In the genomic region with DNA sequence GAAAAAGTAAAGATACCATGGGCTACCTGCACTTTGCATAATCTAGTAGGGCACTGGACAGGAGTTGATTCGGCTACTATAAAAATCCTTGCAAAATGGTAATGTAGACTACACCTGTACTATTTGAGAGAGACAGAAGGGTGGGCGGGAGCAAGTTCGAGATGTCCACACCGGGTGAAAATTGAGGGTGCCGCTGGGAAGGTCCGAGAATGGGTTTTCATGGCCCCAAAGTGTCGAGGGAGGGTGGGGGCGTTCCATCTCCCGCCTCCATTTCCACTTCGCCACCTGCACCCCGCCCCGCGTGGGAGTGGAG, we compare ENCODE assay signal across 8 cellular contexts. TPM values are rescaled to one million over a fixed set of nuclear protein-coding genes. Genes with fewer than 3 reads are reported as not detected.
A peak's percentile ranks its signal among the peaks of the same experiment; 100 is the strongest.
DNase-seq lines count a peak whose midpoint lies in the region; TF ChIP-seq lines count a peak whose summit lies in the region.

No MANE protein-coding gene starts in this region.

- 0 out of 2 replicates have a peak, but pooled peaks cover 4% of the 10 kb centered on the region for H3K36me3 ChIP-seq in HUES48 (ENCODE audit: control insufficient read depth, insufficient read depth, low read length)

- H3K27me3 Mint-ChIP-seq in brain (no peaks in the 10 kb centered on the region), mesothelial cell of epicardium (ENCODE audit: low read depth) (no peaks in the 10 kb centered on the region)

- H3K27me3 ChIP-seq in HUES48 (ENCODE audit: control insufficient read depth, insufficient read depth, low read length) = no peaks in the 10 kb centered on the region

- TF ChIP-seq CTCF in GM12875 (IDR thresholded peaks at IDR 0.05; ENCODE audit: borderline replicate concordance, insufficient read depth, low read depth, low read length) = no peak
- TF ChIP-seq CTCF in brain (conservative IDR thresholded peaks at IDR 0.05) = no peak
- TF ChIP-seq CTCF in mesothelial cell of epicardium (IDR thresholded peaks at IDR 0.05; ENCODE audit: unreplicated experiment) = no peak

- no peak overlapping the region for H3K27ac ChIP-seq in HUES48 (ENCODE audit: low read depth, low read length)

- H3K4me3 Mint-ChIP-seq in brain = peak overlapping the region; percentile 93 to 99 (median 98)
- peak overlapping the region; percentile 89 for H3K4me3 Mint-ChIP-seq in mesothelial cell of epicardium

- peaks cover 0 to 9% (median 4%) of the 10 kb centered on the region in 5 experiments for H3K9me3 Mint-ChIP-seq in brain
- H3K9me3 Mint-ChIP-seq in mesothelial cell of epicardium = peaks cover 5% of the 10 kb centered on the region

- H3K4me1 Mint-ChIP-seq in brain (peaks cover 23% of the 10 kb centered on the region), mesothelial cell of epicardium (peaks cover 8% of the 10 kb centered on the region)

- H3K36me3 Mint-ChIP-seq in brain = peaks cover 39% of the 10 kb centered on the region
- peaks cover 2% of the 10 kb centered on the region for H3K36me3 Mint-ChIP-seq in mesothelial cell of epicardium

- DNase-seq in mesothelial cell of epicardium (ENCODE audit: low spot score in 2 of 2, unreplicated experiment in 2 of 2) (no peak), RPMI8226 (no peak), DMS153 (lab: John Stamatoyannopoulos, UW) (no peak), CD1c-positive myeloid dendritic cell (ENCODE audit: extremely low spot score) (no peak)
- DNase-seq in activated CD4-positive, alpha-beta T cell treated with anti-CD3 and anti-CD28 coated beads for 48 hours = no peak

- no peaks in the 10 kb centered on the region for H3K9me3 ChIP-seq in HUES48 (ENCODE audit: control insufficient read depth, insufficient read depth, low read length)

- peak overlapping the region; percentile 72 for H3K4me3 ChIP-seq in GM12875 (ENCODE audit: low read depth, low read length)
- peak overlapping the region; percentile 92 for H3K4me3 ChIP-seq in HUES48 (ENCODE audit: low read depth, low read length)

- H3K27ac Mint-ChIP-seq in brain = peak overlapping the region; percentile 92 to 97 (median 96)
- peak overlapping the region; percentile 94 for H3K27ac Mint-ChIP-seq in mesothelial cell of epicardium

- peak overlapping the region; percentile 80 for H3K9ac ChIP-seq in HUES48 (ENCODE audit: low read depth, low read length)

- peaks cover 8% of the 10 kb centered on the region; the same call in 1 of the 2 replicates for H3K4me1 ChIP-seq in HUES48 (ENCODE audit: control insufficient read depth, insufficient read depth, low read length)

RNA-seq across cellular contexts. Expression of gene SNX6, which starts 0.6 kb away (rescaled TPM):
- 41.8 TPM for polyA plus RNA-seq in brain (ENCODE audit: insufficient read depth, low read depth, low replicate concordance)
- total RNA-seq in mesothelial cell of epicardium = 60.2 to 62.8 TPM (median 62.5 TPM) in 3 replicates
